Comparison of ENCODE assay signal across 8 cellular contexts in the genomic region with DNA sequence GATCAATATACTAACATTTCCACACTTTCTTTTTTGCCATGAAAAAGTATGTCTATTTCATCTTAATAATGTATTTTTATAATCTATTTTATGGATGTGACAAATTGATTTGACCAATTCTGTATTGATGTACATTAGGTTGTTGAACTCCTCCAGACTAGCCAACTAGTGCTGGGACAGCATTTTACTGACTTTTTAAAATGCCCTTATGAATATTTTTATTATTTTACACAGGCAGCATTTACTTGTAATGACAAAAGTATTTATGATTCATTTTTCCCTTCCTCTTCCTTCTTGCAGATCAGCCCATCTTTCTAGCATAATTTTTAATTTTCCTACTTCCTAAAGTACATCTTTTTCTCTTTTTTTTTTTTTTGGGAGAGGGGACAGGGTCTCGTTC. TPM values are rescaled to one million over a fixed set of nuclear protein-coding genes. Genes with fewer than 3 reads are reported as not detected.
DNase-seq lines count a peak whose midpoint lies in the region; ATAC-seq and TF ChIP-seq lines count a peak whose summit lies in the region.

No MANE protein-coding gene starts in this region.

- H3K79me2 ChIP-seq in OCI-LY3 (ENCODE audit: low read length): peaks cover 9% of the 10 kb centered on the region
- H3K79me2 ChIP-seq in parathyroid adenoma: peaks cover 9% of the 10 kb centered on the region

- H3K4me1 ChIP-seq in Caco-2 (peaks cover 5% of the 10 kb centered on the region; the same call in 1 of the 2 replicates), OCI-LY3 (ENCODE audit: low read length) (peaks cover 12% of the 10 kb centered on the region), ectodermal cell (ENCODE audit: control insufficient read depth, insufficient read depth, low read length) (peaks cover 15% of the 10 kb centered on the region), parathyroid adenoma (peaks cover 10% of the 10 kb centered on the region)

- H3K4me3 ChIP-seq in Caco-2 (ENCODE audit: low read depth, low read length) (no peak overlapping the region), OCI-LY3 (ENCODE audit: low read length) (peak overlapping the region; percentile 91), ectodermal cell (ENCODE audit: insufficient read depth, low read depth, low read length) (no peak overlapping the region), parathyroid adenoma (ENCODE audit: low read depth, low read length) (peak overlapping the region; percentile 94)

- peaks cover 34% of the 10 kb centered on the region for H3K36me3 Mint-ChIP-seq in Caco-2 (ENCODE audit: insufficient read depth, unreplicated experiment)

- H3K9ac ChIP-seq in OCI-LY3 (ENCODE audit: low read length) (peak overlapping the region; percentile 28), parathyroid adenoma (no peak overlapping the region)

- no peak for DNase-seq in Caco-2
- DNase-seq in stimulated activated naive CD4-positive, alpha-beta T cell (lab: John Stamatoyannopoulos, UW): no peak
- no peak for DNase-seq in DMS 273 (lab: John Stamatoyannopoulos, UW; ENCODE audit: unreplicated experiment)
- DNase-seq in amygdala (lab: John Stamatoyannopoulos, UW): no peak

- peaks cover 2% of the 10 kb centered on the region for H3K4me1 Mint-ChIP-seq in Caco-2 (ENCODE audit: low read depth, unreplicated experiment)

- H4K20me1 ChIP-seq in OCI-LY3 (ENCODE audit: insufficient read depth, low read length): no peaks in the 10 kb centered on the region

- H3K27ac Mint-ChIP-seq in Caco-2 (ENCODE audit: unreplicated experiment): no peak overlapping the region

- no peaks in the 10 kb centered on the region for H3K27me3 ChIP-seq in Caco-2 (replicated peaks; ENCODE audit: control insufficient read depth, insufficient read depth, low read length)
- H3K27me3 ChIP-seq in OCI-LY3 (ENCODE audit: low read depth, low read length): no peaks in the 10 kb centered on the region
- no peaks in the 10 kb centered on the region for H3K27me3 ChIP-seq in ectodermal cell (ENCODE audit: control insufficient read depth, insufficient read depth, low read length, poor library complexity, severe bottlenecking)
- H3K27me3 ChIP-seq in parathyroid adenoma (ENCODE audit: control insufficient read depth, insufficient read depth, low read length): no peaks in the 10 kb centered on the region

- no peaks in the 10 kb centered on the region for H3K9me3 Mint-ChIP-seq in Caco-2 (ENCODE audit: unreplicated experiment)

- no peak for TF ChIP-seq CTCF in Caco-2 (IDR thresholded peaks at IDR 0.05; ENCODE audit: insufficient read depth in 1 of 2, low read depth in 1 of 2, low read length in 1 of 2, severe bottlenecking in 1 of 2, unreplicated experiment in 1 of 2)
- TF ChIP-seq CTCF in OCI-LY3 (IDR thresholded peaks at IDR 0.05; ENCODE audit: low read depth, low read length): no peak
- no peak for TF ChIP-seq CTCF in parathyroid adenoma (IDR thresholded peaks at IDR 0.05)

- no peak overlapping the region for H3K27ac ChIP-seq in OCI-LY3 (ENCODE audit: low read length)
- peak overlapping the region; percentile 53 for H3K27ac ChIP-seq in ectodermal cell (ENCODE audit: insufficient read depth, low read depth, low read length, poor library complexity, severe bottlenecking)
- H3K27ac ChIP-seq in parathyroid adenoma: peak overlapping the region; percentile 96

- H2AFZ ChIP-seq in OCI-LY3 (ENCODE audit: low read depth, low read length): peak overlapping the region; percentile 88
- H2AFZ ChIP-seq in parathyroid adenoma: peak overlapping the region; percentile 95

- 77% methylated on average over 1 of the region's 1 CpG for WGBS in ectodermal cell, 2 experiments

- POLR2A ChIA-PET in Caco-2 (lab: Charles Lee): interaction anchor here (1.0 kb wide), 1 partner anchor 49 kb away, joined by 3 read pairs; no protein-coding TSS in a partner anchor

- CTCF ChIA-PET in Caco-2 (lab: Charles Lee): no interaction called here

- H3K36me3 ChIP-seq in Caco-2 (ENCODE audit: control insufficient read depth, insufficient read depth, low read length): no peaks in the 10 kb centered on the region
- no peaks in the 10 kb centered on the region for H3K36me3 ChIP-seq in OCI-LY3 (replicated peaks; ENCODE audit: low read depth, low read length)
- no peaks in the 10 kb centered on the region for H3K36me3 ChIP-seq in ectodermal cell (ENCODE audit: control insufficient read depth, insufficient read depth, low read length)
- H3K36me3 ChIP-seq in parathyroid adenoma (ENCODE audit: control insufficient read depth, insufficient read depth, low read length): no peaks in the 10 kb centered on the region

- BruUV-seq in Caco-2 (replicated peaks; lab: Mats Ljungman, UMichigan): no TSS peak

- no peak for ATAC-seq in GM19023 (IDR thresholded peaks at IDR 0.05; ENCODE audit: unreplicated experiment)

- intact Hi-C loops in Caco-2 (cut with micrococcal nuclease; ENCODE audit: unreplicated experiment): no loop called here

- no peaks in the 10 kb centered on the region for H3K27me3 Mint-ChIP-seq in Caco-2 (ENCODE audit: insufficient read depth, unreplicated experiment)

- H3K4me2 ChIP-seq in OCI-LY3 (ENCODE audit: low read length): peak overlapping the region; percentile 88
- H3K4me2 ChIP-seq in parathyroid adenoma (ENCODE audit: low read length): peak overlapping the region; percentile 95

- peak overlapping the region; percentile 44 for H3K4me3 Mint-ChIP-seq in Caco-2 (ENCODE audit: unreplicated experiment)

- no peaks in the 10 kb centered on the region for H3K9me3 ChIP-seq in Caco-2
- H3K9me3 ChIP-seq in OCI-LY3 (ENCODE audit: insufficient read depth, low read length): no peaks in the 10 kb centered on the region
- H3K9me3 ChIP-seq in ectodermal cell (ENCODE audit: control insufficient read depth, low read length): no peaks in the 10 kb centered on the region
- H3K9me3 ChIP-seq in parathyroid adenoma (ENCODE audit: control insufficient read depth, low read length): no peaks in the 10 kb centered on the region

RNA-seq across cellular contexts. Expression of a gene that starts 0.9 kb away (rescaled TPM):
- total RNA-seq in Caco-2 (2022): 0.75 and 0.93 TPM in 2 replicates
- 37.0 TPM for polyA plus RNA-seq in ectodermal cell (2013, experiment 1 of 4)
- 29.2 TPM for polyA plus RNA-seq in ectodermal cell (2013, experiment 2 of 4)
- polyA plus RNA-seq in ectodermal cell (2013, experiment 3 of 4): 30.9 TPM
- polyA plus RNA-seq in ectodermal cell (2013, experiment 4 of 4): 30.2 TPM

RNA-seq across cellular contexts. Expression of a gene that starts 4.1 kb away (rescaled TPM):
- total RNA-seq in Caco-2 (2022): 102 and 104 TPM in 2 replicates
- polyA plus RNA-seq in ectodermal cell (2013, experiment 1 of 4): 96.9 TPM
- 94.0 TPM for polyA plus RNA-seq in ectodermal cell (2013, experiment 2 of 4)
- 85.4 TPM for polyA plus RNA-seq in ectodermal cell (2013, experiment 3 of 4)
- 89.4 TPM for polyA plus RNA-seq in ectodermal cell (2013, experiment 4 of 4)

RNA-seq across cellular contexts. Expression of a gene that starts 36.9 kb away (rescaled TPM):
- total RNA-seq in Caco-2 (2022): 209 and 224 TPM in 2 replicates
- 404 TPM for polyA plus RNA-seq in ectodermal cell (2013, experiment 1 of 4)
- 396 TPM for polyA plus RNA-seq in ectodermal cell (2013, experiment 2 of 4)
- 337 TPM for polyA plus RNA-seq in ectodermal cell (2013, experiment 3 of 4)
- polyA plus RNA-seq in ectodermal cell (2013, experiment 4 of 4): 359 TPM

RNA-seq across cellular contexts. Expression of a gene that starts 47.2 kb away (rescaled TPM):
- total RNA-seq in Caco-2 (2022): 107 and 126 TPM in 2 replicates
- 136 TPM for polyA plus RNA-seq in ectodermal cell (2013, experiment 1 of 4)
- polyA plus RNA-seq in ectodermal cell (2013, experiment 2 of 4): 137 TPM
- polyA plus RNA-seq in ectodermal cell (2013, experiment 3 of 4): 101 TPM
- 105 TPM for polyA plus RNA-seq in ectodermal cell (2013, experiment 4 of 4)

RNA-seq across cellular contexts. Expression of a gene that starts 50.9 kb away (rescaled TPM):
- total RNA-seq in Caco-2 (2022): not detected in 2 replicates
- 0.31 TPM for polyA plus RNA-seq in ectodermal cell (2013, experiment 1 of 4)
- polyA plus RNA-seq in ectodermal cell (2013, experiment 2 of 4): 0.60 TPM
- polyA plus RNA-seq in ectodermal cell (2013, experiment 3 of 4): not detected
- polyA plus RNA-seq in ectodermal cell (2013, experiment 4 of 4): not detected

Comparison
In these comparisons a context has a peak if more than half of its experiments do, and no peak if none do; other contexts are left out.
1. H3K4me3 ChIP-seq: peak in OCI-LY3 (single experiment) and parathyroid adenoma (single experiment); none in Caco-2 (single experiment) and ectodermal cell (single experiment).